In genomic region chr6:158283304-158284005, GRCh38 we compare ENCODE assay signal across 8 cellular contexts.
DNase-seq lines count a peak whose midpoint lies in the region; ATAC-seq lines count a peak whose summit lies in the region.

No MANE protein-coding gene starts in this region.

- no peaks in the 10 kb centered on the region for H3K27me3 ChIP-seq in BLaER1

- no peak overlapping the region for H3K9ac ChIP-seq in BLaER1

- H4K20me1 ChIP-seq in BLaER1 = peaks cover 59% of the 10 kb centered on the region

- H3K4me1 ChIP-seq in BLaER1 = peaks cover 25% of the 10 kb centered on the region

- no peak overlapping the region; the same call in 1 of the 2 replicates for H3K27ac ChIP-seq in BLaER1

- DNase-seq in astrocyte of the hippocampus (ENCODE audit: low read depth, low spot score) = peak; percentile 84
- peak; percentile 14 for DNase-seq in kidney tubule cell (ENCODE audit: low spot score)
- no peak for DNase-seq in NCI-H510A (lab: John Stamatoyannopoulos, UW)
- no peak for DNase-seq in GM19240 (ENCODE audit: insufficient read length, low spot score)
- DNase-seq in NCI-H510A treated with DMSO at 0.1 percent for 48 hours (lab: John Stamatoyannopoulos, UW) = no peak

- peaks cover 3% of the 10 kb centered on the region; the same call in 1 of the 2 replicates for H3K9me3 ChIP-seq in BLaER1

- peaks cover 20% of the 10 kb centered on the region for H3K36me3 ChIP-seq in BLaER1

- peak overlapping the region; percentile 49 for H3K4me2 ChIP-seq in BLaER1

- ATAC-seq in HG02610 (IDR thresholded peaks at IDR 0.05; ENCODE audit: unreplicated experiment) = peak; percentile 85
- no peak for ATAC-seq in HG03196 (IDR thresholded peaks at IDR 0.05; ENCODE audit: unreplicated experiment)

- H3K4me3 ChIP-seq in BLaER1 = no peak overlapping the region

Comparison
In these comparisons a context has a peak if more than half of its experiments do, and no peak if none do; other contexts are left out.
1. DNase-seq: peak in astrocyte of the hippocampus (single experiment) and kidney tubule cell (single experiment); none in NCI-H510A (single experiment), GM19240 (single experiment) and NCI-H510A treated with DMSO at 0.1 percent for 48 hours (single experiment).